Comparison of ENCODE assay signal across 1 cellular context in genomic region chr5:176361437-176362097, GRCh38.
A peak's percentile ranks its signal among the peaks of the same experiment; 100 is the strongest.
TF ChIP-seq lines count a peak whose summit lies in the region.

A gene with protein sequence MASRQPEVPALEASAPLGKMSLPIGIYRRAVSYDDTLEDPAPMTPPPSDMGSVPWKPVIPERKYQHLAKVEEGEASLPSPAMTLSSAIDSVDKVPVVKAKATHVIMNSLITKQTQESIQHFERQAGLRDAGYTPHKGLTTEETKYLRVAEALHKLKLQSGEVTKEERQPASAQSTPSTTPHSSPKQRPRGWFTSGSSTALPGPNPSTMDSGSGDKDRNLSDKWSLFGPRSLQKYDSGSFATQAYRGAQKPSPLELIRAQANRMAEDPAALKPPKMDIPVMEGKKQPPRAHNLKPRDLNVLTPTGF (minus strand): TSS chr5:176361764. CDS start chr5:176359508, 2,256 bp downstream.

TF ChIP-seq in K562, 482 proteins besides CTCF, POLR2A, EP300 and RAD21 (continued from another document and continues in another):
- TF ChIP-seq ESRRA (IDR thresholded peaks at IDR 0.05; ENCODE audit: borderline replicate concordance, low read depth) (peak; percentile 69), HMG20B (CRISPR knock-in tag; IDR thresholded peaks at IDR 0.05) (no peak), PTRF (tag; IDR thresholded peaks at IDR 0.05) (no peak), ZNF696 (CRISPR knock-in tag; conservative IDR thresholded peaks at IDR 0.05) (no peak), AFF1 (IDR thresholded peaks at IDR 0.05; ENCODE audit: low read depth in 1 of 2, partially characterized antibody in 2 of 2) (peak in 1 of 2 experiments; percentile 77), PHB (CRISPR knock-in tag; IDR thresholded peaks at IDR 0.05) (no peak), MAZ (CRISPR knock-in tag; conservative IDR thresholded peaks at IDR 0.05 in 1 of 2, IDR thresholded peaks at IDR 0.05 in 1 of 2) (peak; percentile 70 to 80; a peak in 2 of 4 replicates), ZSCAN32 (CRISPR knock-in tag; IDR thresholded peaks at IDR 0.05) (no peak), ZNF699 (CRISPR knock-in tag; IDR thresholded peaks at IDR 0.05; ENCODE audit: insufficient replicate concordance) (no peak), ZKSCAN1 (IDR thresholded peaks at IDR 0.05; ENCODE audit: low read depth, low read length) (peak; percentile 22; the same call in 1 of the 2 replicates), ZZZ3 (IDR thresholded peaks at IDR 0.05) (no peak), CSDE1 (IDR thresholded peaks at IDR 0.05) (no peak), MTA1 (IDR thresholded peaks at IDR 0.05; ENCODE audit: borderline replicate concordance) (peak; percentile 72; the same call in 1 of the 2 replicates), FOXP1 (CRISPR knock-in tag; IDR thresholded peaks at IDR 0.05) (peak; percentile 78; the same call in 1 of the 2 replicates), ZEB2 (IDR thresholded peaks at IDR 0.05) (no peak), ZBTB43 (CRISPR knock-in tag; IDR thresholded peaks at IDR 0.05) (no peak), XRCC5 (IDR thresholded peaks at IDR 0.05; ENCODE audit: low read depth, low read length) (0 out of 2 replicates have a peak, but pooled peaks have one; percentile 13), SMAD3 (CRISPR knock-in tag; conservative IDR thresholded peaks at IDR 0.05) (0 out of 2 replicates have a peak, but pooled peaks have one; percentile 25), ZNF224 (CRISPR knock-in tag; IDR thresholded peaks at IDR 0.05) (no peak), ATF6 (CRISPR knock-in tag; IDR thresholded peaks at IDR 0.05) (no peak), EGR1 (conservative IDR thresholded peaks at IDR 0.05) (peak; percentile 54), ETV6 (IDR thresholded peaks at IDR 0.05; ENCODE audit: borderline replicate concordance in 1 of 2, low read depth in 2 of 2, low read length in 1 of 2) (no peak), ETV6 (CRISPR knock-in tag; IDR thresholded peaks at IDR 0.05; ENCODE audit: borderline replicate concordance) (0 out of 2 replicates have a peak, but pooled peaks have one; percentile 4), TBL1XR1 (IDR thresholded peaks at IDR 0.05; ENCODE audit: low read length in 2 of 2) (no peak), NBN (IDR thresholded peaks at IDR 0.05; ENCODE audit: low read depth) (peak; percentile 51; the same call in 1 of the 2 replicates), MEF2A (IDR thresholded peaks at IDR 0.05; ENCODE audit: control insufficient read depth, low read depth, low read length) (no peak), SAFB2 (IDR thresholded peaks at IDR 0.05; ENCODE audit: borderline replicate concordance, low read depth, low read length, severe bottlenecking) (no peak), ZNF384 (IDR thresholded peaks at IDR 0.05; ENCODE audit: low read depth, low read length) (no peak), ZFP91 (CRISPR knock-in tag; IDR thresholded peaks at IDR 0.05) (no peak), LEF1 (IDR thresholded peaks at IDR 0.05) (no peak), SP2 (IDR thresholded peaks at IDR 0.05; ENCODE audit: extremely low read depth, low read depth, low read length, poor library complexity, severe bottlenecking) (no peak), ZKSCAN8 (CRISPR knock-in tag; IDR thresholded peaks at IDR 0.05) (no peak), NFATC3 (IDR thresholded peaks at IDR 0.05) (no peak), ZNF785 (CRISPR knock-in tag; IDR thresholded peaks at IDR 0.05) (no peak), MAFG (tag; conservative IDR thresholded peaks at IDR 0.05) (no peak), ZNF212 (CRISPR knock-in tag; IDR thresholded peaks at IDR 0.05) (no peak), ZC3H4 (CRISPR knock-in tag; IDR thresholded peaks at IDR 0.05; ENCODE audit: borderline replicate concordance) (no peak), ZNF197 (CRISPR knock-in tag; IDR thresholded peaks at IDR 0.05; ENCODE audit: low read depth) (no peak), MTF1 (CRISPR knock-in tag; IDR thresholded peaks at IDR 0.05; ENCODE audit: borderline replicate concordance) (no peak), NCOA6 (IDR thresholded peaks at IDR 0.05) (no peak), EWSR1 (IDR thresholded peaks at IDR 0.05; ENCODE audit: borderline replicate concordance, low read depth, partially characterized antibody) (no peak), TGIF2 (CRISPR knock-in tag; IDR thresholded peaks at IDR 0.05) (no peak), JUNB (CRISPR knock-in tag; conservative IDR thresholded peaks at IDR 0.05) (no peak)
- TF ChIP-seq, protein P1, sequence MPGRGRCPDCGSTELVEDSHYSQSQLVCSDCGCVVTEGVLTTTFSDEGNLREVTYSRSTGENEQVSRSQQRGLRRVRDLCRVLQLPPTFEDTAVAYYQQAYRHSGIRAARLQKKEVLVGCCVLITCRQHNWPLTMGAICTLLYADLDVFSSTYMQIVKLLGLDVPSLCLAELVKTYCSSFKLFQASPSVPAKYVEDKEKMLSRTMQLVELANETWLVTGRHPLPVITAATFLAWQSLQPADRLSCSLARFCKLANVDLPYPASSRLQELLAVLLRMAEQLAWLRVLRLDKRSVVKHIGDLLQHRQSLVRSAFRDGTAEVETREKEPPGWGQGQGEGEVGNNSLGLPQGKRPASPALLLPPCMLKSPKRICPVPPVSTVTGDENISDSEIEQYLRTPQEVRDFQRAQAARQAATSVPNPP (IDR thresholded peaks at IDR 0.05; ENCODE audit: borderline replicate concordance, insufficient read depth, insufficient read length) = no peak
- TF ChIP-seq, protein P2, sequence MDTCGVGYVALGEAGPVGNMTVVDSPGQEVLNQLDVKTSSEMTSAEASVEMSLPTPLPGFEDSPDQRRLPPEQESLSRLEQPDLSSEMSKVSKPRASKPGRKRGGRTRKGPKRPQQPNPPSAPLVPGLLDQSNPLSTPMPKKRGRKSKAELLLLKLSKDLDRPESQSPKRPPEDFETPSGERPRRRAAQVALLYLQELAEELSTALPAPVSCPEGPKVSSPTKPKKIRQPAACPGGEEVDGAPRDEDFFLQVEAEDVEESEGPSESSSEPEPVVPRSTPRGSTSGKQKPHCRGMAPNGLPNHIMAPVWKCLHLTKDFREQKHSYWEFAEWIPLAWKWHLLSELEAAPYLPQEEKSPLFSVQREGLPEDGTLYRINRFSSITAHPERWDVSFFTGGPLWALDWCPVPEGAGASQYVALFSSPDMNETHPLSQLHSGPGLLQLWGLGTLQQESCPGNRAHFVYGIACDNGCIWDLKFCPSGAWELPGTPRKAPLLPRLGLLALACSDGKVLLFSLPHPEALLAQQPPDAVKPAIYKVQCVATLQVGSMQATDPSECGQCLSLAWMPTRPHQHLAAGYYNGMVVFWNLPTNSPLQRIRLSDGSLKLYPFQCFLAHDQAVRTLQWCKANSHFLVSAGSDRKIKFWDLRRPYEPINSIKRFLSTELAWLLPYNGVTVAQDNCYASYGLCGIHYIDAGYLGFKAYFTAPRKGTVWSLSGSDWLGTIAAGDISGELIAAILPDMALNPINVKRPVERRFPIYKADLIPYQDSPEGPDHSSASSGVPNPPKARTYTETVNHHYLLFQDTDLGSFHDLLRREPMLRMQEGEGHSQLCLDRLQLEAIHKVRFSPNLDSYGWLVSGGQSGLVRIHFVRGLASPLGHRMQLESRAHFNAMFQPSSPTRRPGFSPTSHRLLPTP (IDR thresholded peaks at IDR 0.05; ENCODE audit: borderline replicate concordance, extremely low read depth, insufficient read length) = no peak
- TF ChIP-seq, protein P3, sequence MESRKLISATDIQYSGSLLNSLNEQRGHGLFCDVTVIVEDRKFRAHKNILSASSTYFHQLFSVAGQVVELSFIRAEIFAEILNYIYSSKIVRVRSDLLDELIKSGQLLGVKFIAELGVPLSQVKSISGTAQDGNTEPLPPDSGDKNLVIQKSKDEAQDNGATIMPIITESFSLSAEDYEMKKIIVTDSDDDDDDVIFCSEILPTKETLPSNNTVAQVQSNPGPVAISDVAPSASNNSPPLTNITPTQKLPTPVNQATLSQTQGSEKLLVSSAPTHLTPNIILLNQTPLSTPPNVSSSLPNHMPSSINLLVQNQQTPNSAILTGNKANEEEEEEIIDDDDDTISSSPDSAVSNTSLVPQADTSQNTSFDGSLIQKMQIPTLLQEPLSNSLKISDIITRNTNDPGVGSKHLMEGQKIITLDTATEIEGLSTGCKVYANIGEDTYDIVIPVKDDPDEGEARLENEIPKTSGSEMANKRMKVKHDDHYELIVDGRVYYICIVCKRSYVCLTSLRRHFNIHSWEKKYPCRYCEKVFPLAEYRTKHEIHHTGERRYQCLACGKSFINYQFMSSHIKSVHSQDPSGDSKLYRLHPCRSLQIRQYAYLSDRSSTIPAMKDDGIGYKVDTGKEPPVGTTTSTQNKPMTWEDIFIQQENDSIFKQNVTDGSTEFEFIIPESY (CRISPR knock-in tag; IDR thresholded peaks at IDR 0.05) = no peak
- TF ChIP-seq, protein P4, sequence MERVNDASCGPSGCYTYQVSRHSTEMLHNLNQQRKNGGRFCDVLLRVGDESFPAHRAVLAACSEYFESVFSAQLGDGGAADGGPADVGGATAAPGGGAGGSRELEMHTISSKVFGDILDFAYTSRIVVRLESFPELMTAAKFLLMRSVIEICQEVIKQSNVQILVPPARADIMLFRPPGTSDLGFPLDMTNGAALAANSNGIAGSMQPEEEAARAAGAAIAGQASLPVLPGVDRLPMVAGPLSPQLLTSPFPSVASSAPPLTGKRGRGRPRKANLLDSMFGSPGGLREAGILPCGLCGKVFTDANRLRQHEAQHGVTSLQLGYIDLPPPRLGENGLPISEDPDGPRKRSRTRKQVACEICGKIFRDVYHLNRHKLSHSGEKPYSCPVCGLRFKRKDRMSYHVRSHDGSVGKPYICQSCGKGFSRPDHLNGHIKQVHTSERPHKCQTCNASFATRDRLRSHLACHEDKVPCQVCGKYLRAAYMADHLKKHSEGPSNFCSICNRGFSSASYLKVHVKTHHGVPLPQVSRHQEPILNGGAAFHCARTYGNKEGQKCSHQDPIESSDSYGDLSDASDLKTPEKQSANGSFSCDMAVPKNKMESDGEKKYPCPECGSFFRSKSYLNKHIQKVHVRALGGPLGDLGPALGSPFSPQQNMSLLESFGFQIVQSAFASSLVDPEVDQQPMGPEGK (CRISPR knock-in tag; IDR thresholded peaks at IDR 0.05; ENCODE audit: borderline replicate concordance) = no peak
- TF ChIP-seq, protein P5, sequence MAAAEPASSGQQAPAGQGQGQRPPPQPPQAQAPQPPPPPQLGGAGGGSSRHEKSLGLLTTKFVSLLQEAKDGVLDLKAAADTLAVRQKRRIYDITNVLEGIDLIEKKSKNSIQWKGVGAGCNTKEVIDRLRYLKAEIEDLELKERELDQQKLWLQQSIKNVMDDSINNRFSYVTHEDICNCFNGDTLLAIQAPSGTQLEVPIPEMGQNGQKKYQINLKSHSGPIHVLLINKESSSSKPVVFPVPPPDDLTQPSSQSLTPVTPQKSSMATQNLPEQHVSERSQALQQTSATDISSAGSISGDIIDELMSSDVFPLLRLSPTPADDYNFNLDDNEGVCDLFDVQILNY (CRISPR knock-in tag; IDR thresholded peaks at IDR 0.05) = no peak
